ENCODE assay signal across 19 cellular contexts in genomic region chr12:98064501-98064900, GRCh38.
DNase-seq lines count a peak whose midpoint lies in the region; ATAC-seq, FAIRE-seq and TF ChIP-seq lines count a peak whose summit lies in the region.
"Had no signal": no experiment of that assay in that cellular context is flagged by ENCODE, and none has a peak within 500 bp of the region (broad histone marks: within the 10 kb centered on the region; RNA-seq: fewer than 3 reads in every experiment).

No MANE protein-coding gene starts in this region.

- peaks cover 17% of the 10 kb centered on the region; the same call in 1 of the 2 replicates for H3K9me3 ChIP-seq in BLaER1
- H3K9me3 ChIP-seq: HAP-1 had no signal

- H3K27ac ChIP-seq in BLaER1 (no peak overlapping the region), foreskin keratinocyte (no peak overlapping the region)
- H3K27ac ChIP-seq: GM23248 had no signal

- FAIRE-seq in bronchial epithelial cell (lab: Jason Lieb, UNC), result no peak
- FAIRE-seq: G401.6, GM12891, GM19239, HepG2 had no signal

- ATAC-seq in foreskin keratinocyte, result peak; percentile 47
- ATAC-seq: HepG2 had no signal

- H3K9ac ChIP-seq in BLaER1, result no peak overlapping the region
- H3K9ac ChIP-seq: GM23248 had no signal

- peaks cover 54% of the 10 kb centered on the region for H3K4me1 ChIP-seq in BLaER1
- no peaks in the 10 kb centered on the region for H3K4me1 ChIP-seq in foreskin keratinocyte
- H3K4me1 ChIP-seq: HAP-1 had no signal

- H3K4me2 ChIP-seq in BLaER1, result peak overlapping the region; percentile 60

- H3K4me3 ChIP-seq in BLaER1 (no peak overlapping the region), bronchial epithelial cell (ENCODE audit: low read depth, low read length) (no peak overlapping the region)
- H3K4me3 ChIP-seq: GM23248, HAP-1 had no signal

- H3K27me3 ChIP-seq in BLaER1 (no peaks in the 10 kb centered on the region), bronchial epithelial cell (ENCODE audit: control insufficient read depth, insufficient read depth, low read length) (no peaks in the 10 kb centered on the region), foreskin keratinocyte (no peaks in the 10 kb centered on the region)

- H4K20me1 ChIP-seq in BLaER1, result no peaks in the 10 kb centered on the region

- no peak for TF ChIP-seq CTCF in bronchial epithelial cell (IDR thresholded peaks at IDR 0.05; ENCODE audit: insufficient read depth, low read length, severe bottlenecking)
- TF ChIP-seq CTCF in foreskin keratinocyte (conservative IDR thresholded peaks at IDR 0.05), result no peak

- DNase-seq in bronchial epithelial cell (ENCODE audit: low read depth) (peak; percentile 86), foreskin keratinocyte (peak; percentile 11 to 51), ureter (ENCODE audit: low spot score) (peak; percentile 45), amniotic stem cell (lab: John Stamatoyannopoulos, UW) (no peak), mesenteric fat pad (ENCODE audit: low spot score) (no peak)
- no peak for DNase-seq in activated naive CD4-positive, alpha-beta T cell treated with Interleukin-2 at 50 U/mL for 16 hours
- DNase-seq: 8988T; C1 segment of cervical spinal cord; CD4-positive, CD25-positive, alpha-beta regulatory T cell; CD8-positive, alpha-beta memory T cell; COR-L47; DMS 273 treated with DMSO at 0.1 percent for 48 hours; GM23248 had no signal

- no peaks in the 10 kb centered on the region for H3K36me3 ChIP-seq in BLaER1
- H3K36me3 ChIP-seq in bronchial epithelial cell (ENCODE audit: control insufficient read depth, insufficient read depth, low read length), result no peaks in the 10 kb centered on the region
- H3K36me3 ChIP-seq: HAP-1 had no signal

Comparison
In these comparisons a context has a peak if more than half of its experiments do, and no peak if none do; other contexts are left out.
1. DNase-seq: peak in bronchial epithelial cell (single experiment), foreskin keratinocyte (2 of 2) and ureter (single experiment); none in activated naive CD4-positive, alpha-beta T cell treated with Interleukin-2 at 50 U/mL for 16 hours (single experiment), amniotic stem cell (single experiment) and mesenteric fat pad (single experiment).